In genomic region chr17:43750154-43750553, GRCh38 we compare ENCODE assay signal across 27 cellular contexts. TPM values are rescaled to one million over a fixed set of nuclear protein-coding genes. Genes with fewer than 3 reads are reported as not detected.
DNase-seq lines count a peak whose midpoint lies in the region; ATAC-seq, FAIRE-seq and TF ChIP-seq lines count a peak whose summit lies in the region.
"Had no signal": no experiment of that assay in that cellular context is flagged by ENCODE, and none has a peak within 500 bp of the region (broad histone marks: within the 10 kb centered on the region; RNA-seq: fewer than 3 reads in every experiment).

No MANE protein-coding gene starts in this region.

- H3K9me1 ChIP-seq in keratinocyte (ENCODE audit: control insufficient read depth, extremely low read depth, insufficient read depth, low read length), result no peaks in the 10 kb centered on the region

- no peaks in the 10 kb centered on the region for H3K27me3 Mint-ChIP-seq in MCF 10A (ENCODE audit: insufficient read depth, unreplicated experiment)

- peak; percentile 26 for DNase-seq in MCF 10A (ENCODE audit: unreplicated experiment)
- no peak for DNase-seq in breast epithelium (ENCODE audit: low spot score in 2 of 2)
- DNase-seq in bronchial epithelial cell (ENCODE audit: low read depth), result peak; percentile 33
- no peak for DNase-seq in keratinocyte (ENCODE audit: low read depth, low spot score)
- DNase-seq in LoVo (ENCODE audit: low spot score), result no peak
- no peak for DNase-seq in OCI-M2 (lab: John Stamatoyannopoulos, UW; ENCODE audit: unreplicated experiment)
- DNase-seq: Calu3; CD8-positive, alpha-beta memory T cell; DMS153; Kasumi-1; MM.1S; NCI-H1048; NCI-H1436; NCI-H187 treated with DMSO at 0.1 percent for 48 hours; NCI-H2107; NCI-H446 treated with DMSO at 0.1 percent for 48 hours; NCI-H526 treated with DMSO at 0.1 percent for 48 hours had no signal

- H3K27me3 ChIP-seq in breast epithelium (peaks cover 0 to 12% of the 10 kb centered on the region in 2 donors), bronchial epithelial cell (ENCODE audit: control insufficient read depth, insufficient read depth, low read length) (peaks cover 3% of the 10 kb centered on the region), keratinocyte (ENCODE audit: control insufficient read depth, extremely low read depth, insufficient read depth, low read length) (no peaks in the 10 kb centered on the region)

- peak overlapping the region; percentile 89 for H2AFZ ChIP-seq in keratinocyte (ENCODE audit: control insufficient read depth, low read length)

- FAIRE-seq in bronchial epithelial cell (lab: Jason Lieb, UNC), result no peak
- no peak for FAIRE-seq in keratinocyte (lab: Jason Lieb, UNC)
- FAIRE-seq: G401.6, GM12892, GM18507, GM19239 had no signal

- peaks cover 14% of the 10 kb centered on the region for H3K4me1 Mint-ChIP-seq in MCF 10A (ENCODE audit: insufficient read depth, unreplicated experiment)

- H3K4me3 Mint-ChIP-seq in MCF 10A (ENCODE audit: unreplicated experiment), result no peak overlapping the region
- H3K4me3 Mint-ChIP-seq: CD8-positive, alpha-beta memory T cell had no signal

- no peaks in the 10 kb centered on the region for H3K9me3 Mint-ChIP-seq in MCF 10A (ENCODE audit: unreplicated experiment)
- H3K9me3 Mint-ChIP-seq: CD8-positive, alpha-beta memory T cell had no signal

- H3K4me3 ChIP-seq in breast epithelium (no peak overlapping the region), bronchial epithelial cell (ENCODE audit: low read depth, low read length) (no peak overlapping the region), keratinocyte (ENCODE audit: control insufficient read depth in 2 of 3, extremely low read depth in 1 of 3, insufficient read depth in 2 of 3, low read depth in 1 of 3, low read length in 3 of 3) (peak overlapping the region in 2 of 3 experiments; percentile 27 to 57)

- peak overlapping the region; percentile 39 for H3K27ac Mint-ChIP-seq in MCF 10A (ENCODE audit: low read depth, unreplicated experiment)

- H3K36me3 Mint-ChIP-seq in MCF 10A (ENCODE audit: insufficient read depth, unreplicated experiment), result no peaks in the 10 kb centered on the region
- H3K36me3 Mint-ChIP-seq: CD8-positive, alpha-beta memory T cell had no signal

- no TSS peak for BruUV-seq in MCF 10A (replicated peaks; lab: Mats Ljungman, UMichigan)

- no peaks in the 10 kb centered on the region for H3K79me2 ChIP-seq in keratinocyte (ENCODE audit: control insufficient read depth, insufficient read depth, low read length)

- no peak for TF ChIP-seq POLR2A in breast epithelium (IDR thresholded peaks at IDR 0.05)

- no peak overlapping the region for H3K9ac ChIP-seq in keratinocyte (ENCODE audit: control insufficient read depth, extremely low read depth, insufficient read depth, low read length)

- no peak overlapping the region for H3K27ac ChIP-seq in breast epithelium
- H3K27ac ChIP-seq in keratinocyte (ENCODE audit: control insufficient read depth, insufficient read depth, low read length), result peak overlapping the region; percentile 68
- H3K27ac ChIP-seq: 22Rv1, C4-2B had no signal

- peak overlapping the region; percentile 89 for H3K4me2 ChIP-seq in keratinocyte (ENCODE audit: control insufficient read depth, extremely low read depth, insufficient read depth, low read depth, low read length)

- H4K20me1 ChIP-seq in keratinocyte (ENCODE audit: control insufficient read depth, extremely low read depth, insufficient read depth, low read length), result no peaks in the 10 kb centered on the region

- ATAC-seq in HG03097 (IDR thresholded peaks at IDR 0.05; ENCODE audit: low FRiP score, unreplicated experiment) (no peak), GM18870 (IDR thresholded peaks at IDR 0.05; ENCODE audit: unreplicated experiment) (no peak)

- POLR2A ChIA-PET in MCF 10A (lab: Yijun Ruan, JAX), result no interaction called here

- intact Hi-C loops in MCF 10A (cut with micrococcal nuclease) (no loop called here), breast epithelium (cut with DNase I; ENCODE audit: low total_unique reads) (loop anchor here (5.0 to 10.0 kb wide), 2 partner anchors 185 to 1087 kb away; no protein-coding TSS in a partner anchor)

- H3K4me1 ChIP-seq in breast epithelium (no peaks in the 10 kb centered on the region), keratinocyte (ENCODE audit: control insufficient read depth, extremely low read depth, insufficient read depth, low read length) (peaks cover 28% of the 10 kb centered on the region)

- no peak for TF ChIP-seq CTCF in MCF 10A (IDR thresholded peaks at IDR 0.05; ENCODE audit: unreplicated experiment)
- TF ChIP-seq CTCF in breast epithelium (IDR thresholded peaks at IDR 0.05), result no peak
- TF ChIP-seq CTCF in bronchial epithelial cell (IDR thresholded peaks at IDR 0.05; ENCODE audit: insufficient read depth, low read length, severe bottlenecking), result no peak
- no peak for TF ChIP-seq CTCF in keratinocyte (optimal IDR thresholded peaks at IDR 0.05 in 1 of 3, IDR thresholded peaks at IDR 0.05 in 1 of 3, conservative IDR thresholded peaks at IDR 0.05 in 1 of 3; ENCODE audit: extremely low read depth in 1 of 3, insufficient read depth in 2 of 3, low read length in 3 of 3)

- CTCF ChIA-PET in MCF 10A (lab: Yijun Ruan, JAX), result interaction anchor here (0.6 to 2.5 kb wide), 3 partner anchors 9 to 94 kb away, joined by 3 to 8 read pairs (median 3); partner anchors contain the start of gene SOST

- dilution Hi-C loops in keratinocyte (cut with MboI; ENCODE audit: extremely low pct_ligation_motif_present, low sequenced_read_pairs), result no loop called here

- no peaks in the 10 kb centered on the region for H3K9me3 ChIP-seq in breast epithelium
- H3K9me3 ChIP-seq in keratinocyte (ENCODE audit: control insufficient read depth, low read depth, low read length), result no peaks in the 10 kb centered on the region

- H3K36me3 ChIP-seq in breast epithelium (no peaks in the 10 kb centered on the region), bronchial epithelial cell (ENCODE audit: control insufficient read depth, insufficient read depth, low read length) (no peaks in the 10 kb centered on the region), keratinocyte (ENCODE audit: control insufficient read depth in 2 of 2, extremely low read depth in 1 of 2, insufficient read depth in 2 of 2, low read length in 2 of 2) (no peaks in the 10 kb centered on the region)

RNA-seq across cellular contexts. Expression of gene SOST, which starts 8.4 kb away (rescaled TPM):
- total RNA-seq in MCF 10A (2022) (not detected in 2 replicates), breast epithelium (not detected), bronchial epithelial cell (not detected in 2 replicates)
- 0.02 to 0.04 TPM in 2 of 3 replicates, not detected in the other for polyA plus RNA-seq in keratinocyte
- not detected for polyA plus RNA-seq in keratinocyte (2011; ENCODE audit: low read depth)
- polyA plus RNA-seq in keratinocyte (2011; cell fraction: cytosol; rRNA removed), result not detected in 2 replicates
- 0.07 TPM in 1 of 2 replicates, not detected in the other for polyA plus RNA-seq in keratinocyte (2011; cell fraction: nucleus; rRNA removed)
- polyA plus RNA-seq in keratinocyte (2012; ENCODE audit: low replicate concordance), result 0.21 TPM in 1 of 2 replicates, not detected in the other
- not detected in 3 replicates for polyA minus RNA-seq in keratinocyte
- polyA minus RNA-seq in keratinocyte (2011; cell fraction: cytosol; rRNA and poly(A)+ RNA removed), result not detected
- not detected in 2 replicates for polyA minus RNA-seq in keratinocyte (2011; cell fraction: nucleus; rRNA and poly(A)+ RNA removed)
- total RNA-seq: Calu3; CD8-positive, alpha-beta memory T cell had no signal
- polyA plus RNA-seq: CD8-positive, alpha-beta memory T cell had no signal

RNA-seq across cellular contexts. Expression of gene DUSP3, which starts 28.6 kb away (rescaled TPM):
- total RNA-seq in MCF 10A (2022) (39.7 and 55.0 TPM in 2 replicates), breast epithelium (10 to 100 TPM; 51.5 to 74.9 (median 62.6) TPM), bronchial epithelial cell (36.9 and 37.8 TPM in 2 replicates)
- polyA plus RNA-seq in keratinocyte, result 39.2 to 45.2 TPM (median 44.1 TPM) in 3 replicates
- polyA plus RNA-seq in keratinocyte (2011; ENCODE audit: low read depth), result 16.7 TPM
- 49.5 and 49.7 TPM in 2 replicates for polyA plus RNA-seq in keratinocyte (2011; cell fraction: cytosol; rRNA removed)
- polyA plus RNA-seq in keratinocyte (2011; cell fraction: nucleus; rRNA removed), result 48.8 and 55.5 TPM in 2 replicates
- 38.6 and 40.4 TPM in 2 replicates for polyA plus RNA-seq in keratinocyte (2012; ENCODE audit: low replicate concordance)
- polyA minus RNA-seq in keratinocyte, result 40.3 to 52.4 TPM (median 49.0 TPM) in 3 replicates
- 70.0 TPM for polyA minus RNA-seq in keratinocyte (2011; cell fraction: cytosol; rRNA and poly(A)+ RNA removed)
- 25.7 and 27.4 TPM in 2 replicates for polyA minus RNA-seq in keratinocyte (2011; cell fraction: nucleus; rRNA and poly(A)+ RNA removed)

RNA-seq across cellular contexts. Expression of gene CFAP97D1, which starts 30.1 kb away (rescaled TPM):
- total RNA-seq in MCF 10A (2022) (not detected in 2 replicates), breast epithelium (under 1 TPM in 1 of 3 donors, not detected in 2; 0.16 TPM), bronchial epithelial cell (not detected in 2 replicates)
- polyA plus RNA-seq in keratinocyte, result 0.01 TPM in 1 of 3 replicates, not detected in the others
- polyA plus RNA-seq in keratinocyte (2011; ENCODE audit: low read depth), result not detected
- polyA plus RNA-seq in keratinocyte (2011; cell fraction: cytosol; rRNA removed), result not detected in 2 replicates
- 0.04 TPM in 1 of 2 replicates, not detected in the other for polyA plus RNA-seq in keratinocyte (2011; cell fraction: nucleus; rRNA removed)
- polyA plus RNA-seq in keratinocyte (2012; ENCODE audit: low replicate concordance), result 0.02 TPM in 1 of 2 replicates, not detected in the other
- polyA minus RNA-seq in keratinocyte, result not detected in 3 replicates
- polyA minus RNA-seq in keratinocyte (2011; cell fraction: cytosol; rRNA and poly(A)+ RNA removed), result not detected
- polyA minus RNA-seq in keratinocyte (2011; cell fraction: nucleus; rRNA and poly(A)+ RNA removed), result not detected in 2 replicates
- total RNA-seq: Calu3; CD8-positive, alpha-beta memory T cell; Daoy; H4 had no signal
- polyA plus RNA-seq: CD8-positive, alpha-beta memory T cell had no signal

Comparison
In these comparisons a context has a peak if more than half of its experiments do, and no peak if none do; other contexts are left out.
1. DNase-seq: peak in MCF 10A (single experiment) and bronchial epithelial cell (single experiment); none in breast epithelium (0 of 2), keratinocyte (single experiment), LoVo (single experiment) and OCI-M2 (single experiment).
2. H3K4me3 ChIP-seq: peak in keratinocyte (2 of 3); none in breast epithelium (0 of 3) and bronchial epithelial cell (single experiment).